ENCODE assay signal across 12 cellular contexts in the genomic region with DNA sequence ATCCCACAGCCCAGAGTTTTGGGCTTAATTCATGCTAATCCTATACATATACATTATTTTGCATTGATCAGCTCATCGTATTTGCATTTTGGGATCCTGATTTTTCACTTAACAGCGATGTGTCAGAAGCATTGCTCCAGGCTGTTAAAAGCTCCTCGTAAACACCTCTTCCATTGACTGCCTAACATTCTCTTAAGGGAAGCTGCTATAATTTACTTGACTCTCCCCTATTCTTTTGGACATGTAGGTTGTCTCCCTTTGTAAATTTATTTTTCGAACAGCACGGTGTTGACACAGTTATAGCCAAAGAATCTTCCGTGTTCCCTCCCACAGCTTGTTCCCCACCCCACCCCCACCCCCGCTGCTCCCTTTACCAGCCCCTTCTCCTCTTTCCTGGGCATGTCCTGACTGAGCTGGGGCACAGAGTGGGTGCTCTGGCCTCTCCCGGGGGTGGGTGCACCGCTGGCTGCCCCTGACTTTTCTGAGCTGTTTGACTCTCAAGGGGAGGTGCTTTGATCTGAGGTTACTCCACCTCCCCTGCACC. TPM values are rescaled to one million over a fixed set of nuclear protein-coding genes. Genes with fewer than 3 reads are reported as not detected.
DNase-seq lines count a peak whose midpoint lies in the region; ATAC-seq and TF ChIP-seq lines count a peak whose summit lies in the region.
"Had no signal": no experiment of that assay in that cellular context is flagged by ENCODE, and none has a peak within 500 bp of the region (broad histone marks: within the 10 kb centered on the region; RNA-seq: fewer than 3 reads in every experiment).

No MANE protein-coding gene starts in this region.

- POLR2A ChIA-PET in CD4-positive, alpha-beta T cell (lab: Charles Lee) = interaction anchor here (1.0 to 10.1 kb wide), 11 partner anchors 11 to 253 kb away, joined by 3 to 193 read pairs (median 4); a partner anchor contains a TSS

- H3K4me3 Mint-ChIP-seq in CD4-positive, alpha-beta T cell = peak overlapping the region; percentile 99
- H3K4me3 Mint-ChIP-seq in osteocyte (ENCODE audit: unreplicated experiment) = no peak overlapping the region

- H3K4me1 Mint-ChIP-seq in CD4-positive, alpha-beta T cell (ENCODE audit: low read depth) = peaks cover 80% of the 10 kb centered on the region
- H3K4me1 Mint-ChIP-seq in osteocyte (ENCODE audit: unreplicated experiment) = peaks cover 53% of the 10 kb centered on the region

- peak overlapping the region; percentile 86 for H3K27ac ChIP-seq in CD4-positive, alpha-beta T cell (ENCODE audit: low read depth, low read length)
- peak overlapping the region; percentile 79 to 99 (median 98) for H3K27ac ChIP-seq in dorsolateral prefrontal cortex

- H3K36me3 Mint-ChIP-seq in CD4-positive, alpha-beta T cell (ENCODE audit: low read depth) = peaks cover 83% of the 10 kb centered on the region
- peaks cover 10% of the 10 kb centered on the region for H3K36me3 Mint-ChIP-seq in osteocyte (ENCODE audit: unreplicated experiment)

- no peaks in the 10 kb centered on the region for H3K9me3 ChIP-seq in CD4-positive, alpha-beta T cell (ENCODE audit: control insufficient read depth, low read length)
- H3K9me3 ChIP-seq: pancreas had no signal

- no peaks in the 10 kb centered on the region for H3K27me3 ChIP-seq in CD4-positive, alpha-beta T cell (ENCODE audit: control insufficient read depth, insufficient read depth, low read length)
- no peaks in the 10 kb centered on the region for H3K27me3 ChIP-seq in dorsolateral prefrontal cortex
- H3K27me3 ChIP-seq: pancreas had no signal

- intact Hi-C loops in CD4-positive, alpha-beta T cell (cut with DNase I, micrococcal nuclease) = loop anchor here in 1 of 2 experiments (10.0 kb wide), 1 partner anchor 61 kb away; no protein-coding TSS in a partner anchor
- intact Hi-C loops in dorsolateral prefrontal cortex (cut with DNase I) = loop anchor here (2.0 to 10.0 kb wide), 5 partner anchors 45 to 429 kb away; a partner anchor contains a TSS

- CTCF ChIA-PET in CD4-positive, alpha-beta T cell (lab: Charles Lee) = interaction anchor here (0.6 to 2.0 kb wide), 8 partner anchors 9 to 62 kb away, joined by 3 to 7 read pairs (median 4); a partner anchor contains a TSS

- ATAC-seq in CD4-positive, alpha-beta T cell (ENCODE audit: poor library complexity) = no peak
- ATAC-seq in GM18498 (IDR thresholded peaks at IDR 0.05; ENCODE audit: unreplicated experiment) (no peak), GM21619 (IDR thresholded peaks at IDR 0.05; ENCODE audit: unreplicated experiment) (no peak)

- peak overlapping the region in 10 of 59 donors; percentile 1 to 24 (median 11) for H3K4me3 ChIP-seq in dorsolateral prefrontal cortex
- H3K4me3 ChIP-seq: pancreas had no signal

- H3K27ac Mint-ChIP-seq in CD4-positive, alpha-beta T cell = peak overlapping the region; percentile 87
- H3K27ac Mint-ChIP-seq in osteocyte (ENCODE audit: unreplicated experiment) = peak overlapping the region; percentile 94
- H3K27ac Mint-ChIP-seq: IgD-negative memory B cell had no signal

- no peak for TF ChIP-seq CTCF in CD4-positive, alpha-beta T cell (IDR thresholded peaks at IDR 0.05)
- peak in 1 of 56 donors; percentile 5 for TF ChIP-seq CTCF in dorsolateral prefrontal cortex (IDR thresholded peaks at IDR 0.05 in 54 of 56, conservative IDR thresholded peaks at IDR 0.05 in 2 of 56; ENCODE audit: low read depth in 1 of 56, partially characterized antibody in 56 of 56)
- TF ChIP-seq CTCF in osteocyte (IDR thresholded peaks at IDR 0.05) = no peak

- no peak for DNase-seq in CD4-positive, alpha-beta T cell
- DNase-seq in NCI-H2171 (lab: John Stamatoyannopoulos, UW) (peak; percentile 55), dorsolateral prefrontal cortex (no peak), osteocyte (ENCODE audit: extremely low spot score, unreplicated experiment) (no peak), SW 1271 (lab: John Stamatoyannopoulos, UW) (no peak), NCI-H526 treated with DMSO at 0.1 percent for 48 hours (lab: John Stamatoyannopoulos, UW) (no peak)
- DNase-seq: NCI-H446, pancreas, T-helper 9 cell had no signal

- H3K27me3 Mint-ChIP-seq in CD4-positive, alpha-beta T cell = no peaks in the 10 kb centered on the region
- H3K27me3 Mint-ChIP-seq in osteocyte (ENCODE audit: unreplicated experiment) = no peaks in the 10 kb centered on the region
- H3K27me3 Mint-ChIP-seq: IgD-negative memory B cell had no signal

- H3K9me3 Mint-ChIP-seq in CD4-positive, alpha-beta T cell = no peaks in the 10 kb centered on the region
- H3K9me3 Mint-ChIP-seq in osteocyte (ENCODE audit: unreplicated experiment) = no peaks in the 10 kb centered on the region
- H3K9me3 Mint-ChIP-seq: IgD-negative memory B cell had no signal

RNA-seq across cellular contexts. Expression of a gene that starts 22.9 kb away (rescaled TPM):
- 10 to 100 TPM; 70.5 to 73.5 TPM for total RNA-seq in CD4-positive, alpha-beta T cell
- total RNA-seq in dorsolateral prefrontal cortex (10 to 100 TPM in 112 of 120 experiments, 1 to 10 TPM in 8; 6.1 to 62.3 (median 19.3) TPM), osteocyte (31.3 and 34.3 TPM in 2 replicates)

RNA-seq across cellular contexts. Expression of a gene that starts 50.3 kb away (rescaled TPM):
- total RNA-seq in CD4-positive, alpha-beta T cell = 10 to 100 TPM; 44.4 to 46.9 TPM
- total RNA-seq in dorsolateral prefrontal cortex (10 to 100 TPM; 32.3 to 86.5 (median 58.9) TPM), osteocyte (64.7 and 73.3 TPM in 2 replicates)
